ENCODE assay signal across 8 cellular contexts in the genomic region with DNA sequence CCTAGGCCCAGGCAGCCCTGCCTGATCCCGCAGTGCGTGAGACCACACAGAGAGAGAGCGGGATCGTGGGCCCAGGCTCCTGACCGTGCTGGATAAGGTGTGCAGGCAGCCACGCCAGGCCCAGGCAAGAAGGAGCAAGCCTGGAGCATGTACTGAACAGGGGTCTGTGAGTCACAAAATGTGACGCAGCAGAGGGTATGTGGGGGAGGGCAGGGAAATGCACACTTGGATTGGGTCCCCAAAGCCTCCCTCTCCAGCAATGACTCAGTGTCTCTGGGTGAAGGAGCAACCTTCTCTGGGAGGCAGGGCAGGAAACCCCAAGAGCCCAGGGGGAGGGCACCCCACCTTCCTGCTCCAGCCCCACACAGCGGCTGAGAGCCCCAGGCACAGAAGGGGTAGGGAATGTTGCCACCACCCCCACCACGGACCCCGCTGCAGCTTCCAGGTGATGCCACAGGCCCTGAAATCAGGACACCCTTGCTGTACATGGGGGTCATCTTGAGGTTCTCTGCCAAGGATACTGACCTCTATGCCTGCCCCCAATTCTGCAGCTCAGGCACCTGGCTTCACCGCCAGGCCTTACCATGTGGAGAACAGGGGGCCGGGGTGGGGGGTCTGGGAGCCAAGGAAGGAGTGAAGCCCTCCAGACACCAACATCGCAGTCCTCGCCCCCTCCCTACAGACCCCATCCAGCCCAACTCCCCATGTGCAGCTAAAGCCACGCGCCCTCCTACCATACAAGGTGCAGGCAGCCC. TPM values are rescaled to one million over a fixed set of nuclear protein-coding genes. Genes with fewer than 3 reads are reported as not detected.
DNase-seq lines count a peak whose midpoint lies in the region; ATAC-seq and TF ChIP-seq lines count a peak whose summit lies in the region.

No MANE protein-coding gene starts in this region.

- TF ChIP-seq POLR2A in IMR-90 (IDR thresholded peaks at IDR 0.05; ENCODE audit: low read depth, low read length) (peak; percentile 85), sigmoid colon (IDR thresholded peaks at IDR 0.05) (no peak)

- peak; percentile 31 for TF ChIP-seq RAD21 in IMR-90 (IDR thresholded peaks at IDR 0.05; ENCODE audit: low read length)

- peaks cover 18% of the 10 kb centered on the region for H3K9me1 ChIP-seq in IMR-90 (ENCODE audit: insufficient read depth, low read length)

- DNase-seq in AG04449 (ENCODE audit: low read depth, low spot score) (peak; percentile 69), IMR-90 (peak; percentile 98), adipocyte (ENCODE audit: low read depth) (peak; percentile 86), right atrium auricular region (ENCODE audit: low spot score) (peak; percentile 71), sigmoid colon (peak; percentile 82)

- H2BK15ac ChIP-seq in IMR-90 (ENCODE audit: low read depth, low read length): peak overlapping the region; percentile 92; the same call in 2 of the 3 replicates

- dilution Hi-C loops in IMR-90 (cut with HindIII; ENCODE audit: low sequenced_read_pairs, unreplicated experiment): no loop called here

- TF ChIP-seq CTCF in AG04449 (IDR thresholded peaks at IDR 0.05; ENCODE audit: insufficient read depth, low read length, missing control alignments): no peak
- no peak for TF ChIP-seq CTCF in IMR-90 (conservative IDR thresholded peaks at IDR 0.05; ENCODE audit: low read depth, low read length)
- TF ChIP-seq CTCF in right atrium auricular region (IDR thresholded peaks at IDR 0.05): no peak
- no peak for TF ChIP-seq CTCF in sigmoid colon (IDR thresholded peaks at IDR 0.05)

- peak overlapping the region; percentile 72 for H3K4me2 ChIP-seq in IMR-90 (ENCODE audit: low read depth, low read length)

- peak overlapping the region; percentile 94 for H4K5ac ChIP-seq in IMR-90 (ENCODE audit: low read depth, low read length)

- H3K36me3 ChIP-seq in IMR-90 (ENCODE audit: control insufficient read depth, insufficient read depth, low read length) (no peaks in the 10 kb centered on the region), adipocyte (ENCODE audit: control insufficient read depth, insufficient read depth, low read length, severe bottlenecking) (no peaks in the 10 kb centered on the region), right atrium auricular region (no peaks in the 10 kb centered on the region), sigmoid colon (no peaks in the 10 kb centered on the region)

- H2AFZ ChIP-seq in IMR-90 (replicated peaks; ENCODE audit: low read length, poor library complexity): peak overlapping the region; percentile 88

- H4K20me1 ChIP-seq in IMR-90 (ENCODE audit: insufficient read depth, low read length): peaks cover 26% of the 10 kb centered on the region

- peak overlapping the region; percentile 97 for H2BK20ac ChIP-seq in IMR-90 (ENCODE audit: low read depth, low read length)

- 65% methylated on average over 6 of the region's 16 CpGs; no CpG with 5 or more reads in 1 of the 2 experiments for WGBS in IMR-90 (ENCODE audit: extremely low coverage in 2 of 2, insufficient read length in 1 of 2), 2 experiments
- WGBS in sigmoid colon, 2 donors: 78 to 81% methylated on average over 16 of the region's 16 CpGs

- in situ Hi-C loops in IMR-90 (cut with MboI; ENCODE audit: low sequenced_read_pairs): no loop called here

- POLR2A ChIA-PET in AG04449 (lab: Yijun Ruan, JAX) (interaction anchor here (1.1 kb wide), 1 partner anchor 10 kb away, joined by 4 read pairs; no protein-coding TSS in a partner anchor), IMR-90 (lab: Charles Lee; ENCODE audit: unreplicated experiment) (interaction anchor here (0.5 kb wide), 1 partner anchor 128 kb away, joined by 16 read pairs; no protein-coding TSS in a partner anchor)

- CTCF ChIA-PET in AG04449 (lab: Yijun Ruan, JAX) (interaction anchor here (0.8 to 1.5 kb wide), 3 partner anchors 133 to 291 kb away, joined by 3 to 4 read pairs (median 3); no protein-coding TSS in a partner anchor), IMR-90 (lab: Yijun Ruan, JAX) (interaction anchor here (1.0 kb wide), 1 partner anchor 10 kb away, joined by 3 read pairs; no protein-coding TSS in a partner anchor)

- H3K56ac ChIP-seq in IMR-90 (ENCODE audit: extremely low read depth, insufficient read depth, low read length): peak overlapping the region; percentile 75; the same call in 1 of the 2 replicates

- H2BK120ac ChIP-seq in IMR-90 (ENCODE audit: low read depth, low read length): peak overlapping the region; percentile 98

- peak overlapping the region; percentile 99 for H2BK5ac ChIP-seq in IMR-90 (ENCODE audit: low read depth, low read length, poor library complexity, severe bottlenecking)

- H4K8ac ChIP-seq in IMR-90 (ENCODE audit: low read depth in 2 of 2, low read length in 2 of 2): peak overlapping the region; percentile 96 to 99

- H3K4me1 ChIP-seq in IMR-90 (ENCODE audit: control insufficient read depth, insufficient read depth, low read length): peaks cover 30% of the 10 kb centered on the region
- H3K4me1 ChIP-seq in adipocyte (ENCODE audit: control insufficient read depth, insufficient read depth, low read length): peaks cover 49% of the 10 kb centered on the region
- H3K4me1 ChIP-seq in right atrium auricular region: peaks cover 0 to 43% of the 10 kb centered on the region in 2 donors
- peaks cover 0 to 45% (median 42%) of the 10 kb centered on the region in 4 donors for H3K4me1 ChIP-seq in sigmoid colon

- no peaks in the 10 kb centered on the region for H3K27me3 ChIP-seq in IMR-90 (ENCODE audit: control insufficient read depth, insufficient read depth, low read length)
- no peaks in the 10 kb centered on the region for H3K27me3 ChIP-seq in adipocyte (replicated peaks; ENCODE audit: control insufficient read depth, insufficient read depth, low read length)
- H3K27me3 ChIP-seq in right atrium auricular region: no peaks in the 10 kb centered on the region
- no peaks in the 10 kb centered on the region for H3K27me3 ChIP-seq in sigmoid colon

- peak overlapping the region; percentile 66 for H3K4me3 ChIP-seq in AG04449 (ENCODE audit: low read depth, low read length)
- H3K4me3 ChIP-seq in IMR-90 (ENCODE audit: insufficient read depth, low read depth, low read length): peak overlapping the region; percentile 52
- peak overlapping the region; percentile 88 for H3K4me3 ChIP-seq in adipocyte (ENCODE audit: low read length)
- peak overlapping the region; percentile 38 to 71 for H3K4me3 ChIP-seq in right atrium auricular region
- H3K4me3 ChIP-seq in sigmoid colon: peak overlapping the region; percentile 43 to 86 (median 66)

- BruUV-seq in IMR-90 (replicated peaks; lab: Mats Ljungman, UMichigan): no TSS peak

- H2AK9ac ChIP-seq in IMR-90 (replicated peaks; ENCODE audit: low read depth, low read length, poor library complexity): peak overlapping the region; percentile 98

- intact Hi-C loops in IMR-90 (cut with micrococcal nuclease) (loop anchor here (1.0 to 2.0 kb wide), 2 partner anchors 49 to 60 kb away; no protein-coding TSS in a partner anchor), sigmoid colon (cut with DNase I) (no loop called here)

- H3K9ac ChIP-seq in IMR-90 (ENCODE audit: low read depth, low read length): peak overlapping the region; percentile 70
- H3K9ac ChIP-seq in adipocyte (ENCODE audit: low read length): peak overlapping the region; percentile 95

- H4K91ac ChIP-seq in IMR-90 (ENCODE audit: insufficient read depth, low read depth, low read length): peak overlapping the region; percentile 99

- H3K23ac ChIP-seq in IMR-90 (ENCODE audit: low read depth, low read length): peak overlapping the region; percentile 98

- peaks cover 0 to 48% of the 10 kb centered on the region in 2 experiments; a peak in 2 of 4 replicates for H3K79me1 ChIP-seq in IMR-90 (ENCODE audit: low read depth in 1 of 2, low read length in 2 of 2)

- H3K4ac ChIP-seq in IMR-90 (ENCODE audit: low read depth, low read length): peak overlapping the region; percentile 99

- H3K14ac ChIP-seq in IMR-90 (replicated peaks; ENCODE audit: low read depth, low read length): peak overlapping the region; percentile 94

- TF ChIP-seq EP300 in sigmoid colon (IDR thresholded peaks at IDR 0.05): no peak

- H3K9me3 ChIP-seq in IMR-90 (ENCODE audit: control insufficient read depth, insufficient read depth, low read length) (no peaks in the 10 kb centered on the region), adipocyte (ENCODE audit: control insufficient read depth, low read length) (no peaks in the 10 kb centered on the region), right atrium auricular region (no peaks in the 10 kb centered on the region), sigmoid colon (no peaks in the 10 kb centered on the region)

- H3K18ac ChIP-seq in IMR-90 (ENCODE audit: low read depth, low read length): peak overlapping the region; percentile 94

- peak overlapping the region; percentile 96 for H2AK5ac ChIP-seq in IMR-90 (ENCODE audit: low read depth, low read length)

- ATAC-seq in IMR-90 (ENCODE audit: low read depth): peak; percentile 46
- ATAC-seq in GM19035 (IDR thresholded peaks at IDR 0.05; ENCODE audit: unreplicated experiment): no peak
- no peak for ATAC-seq in GM19395 (IDR thresholded peaks at IDR 0.05; ENCODE audit: unreplicated experiment)
- ATAC-seq in HG02678 (IDR thresholded peaks at IDR 0.05; ENCODE audit: unreplicated experiment): no peak

- H3K27ac ChIP-seq in IMR-90 (ENCODE audit: insufficient read depth, low read length) (peak overlapping the region; percentile 93), right atrium auricular region (peak overlapping the region; percentile 72 to 90), sigmoid colon (peak overlapping the region; percentile 88 to 94 (median 92))

TF ChIP-seq in IMR-90, 13 proteins besides CTCF, POLR2A, EP300 and RAD21 (continues in another document):
- TF ChIP-seq RCOR1 (IDR thresholded peaks at IDR 0.05; ENCODE audit: insufficient replicate concordance, low read length) (peak; percentile 32), SMC3 (IDR thresholded peaks at IDR 0.05; ENCODE audit: low read depth, low read length) (peak; percentile 8; the same call in 1 of the 2 replicates), ELK1 (IDR thresholded peaks at IDR 0.05; ENCODE audit: borderline replicate concordance, low read depth, low read length) (no peak)

RNA-seq across cellular contexts. Expression of gene GPC1, which starts 1.3 kb away (rescaled TPM):
- total RNA-seq in IMR-90 (2012; rRNA removed): 16.0 and 18.6 TPM in 2 replicates
- 211 and 222 TPM in 2 replicates for polyA plus RNA-seq in IMR-90 (2012; rRNA removed)
- polyA plus RNA-seq in IMR-90 (2012; cell fraction: cytosol; rRNA removed): 148 and 334 TPM in 2 replicates
- polyA plus RNA-seq in IMR-90 (2012; cell fraction: nucleus; rRNA removed; ENCODE audit: low replicate concordance): 193 and 494 TPM in 2 replicates
- 100 to 1,000 TPM in 1 of 2 donors, 10 to 100 TPM in 1; 77.4 to 103 TPM for total RNA-seq in right atrium auricular region
- 10 to 100 TPM in 3 of 4 donors, 1 to 10 TPM in 1; 7.2 to 30.7 (median 23.7) TPM for total RNA-seq in sigmoid colon
- polyA plus RNA-seq in sigmoid colon: 10 to 100 TPM in 1 of 3 donors, 1 to 10 TPM in 2; 3.0 to 15.8 (median 7.2) TPM
